20 cellular contexts compared by ENCODE assay signal in genomic region chr2:12070581-12070980, GRCh38.
A peak's percentile ranks its signal among the peaks of the same experiment; 100 is the strongest.
DNase-seq lines count a peak whose midpoint lies in the region; ATAC-seq, FAIRE-seq and TF ChIP-seq lines count a peak whose summit lies in the region.
"Had no signal": no experiment of that assay in that cellular context is flagged by ENCODE, and none has a peak within 500 bp of the region (broad histone marks: within the 10 kb centered on the region; RNA-seq: fewer than 3 reads in every experiment).

No MANE protein-coding gene starts in this region.

- TF ChIP-seq EP300 in HepG2 (IDR thresholded peaks at IDR 0.05; ENCODE audit: low read depth in 2 of 2, low read length in 2 of 2) (no peak), HepG2 (CRISPR knock-in tag; IDR thresholded peaks at IDR 0.05; ENCODE audit: borderline replicate concordance) (no peak)

- H3K9ac ChIP-seq in OCI-LY1 (ENCODE audit: low read length), result peak overlapping the region; percentile 61
- no peak overlapping the region for H3K9ac ChIP-seq in HepG2 (ENCODE audit: insufficient read depth, low read depth, low read length)
- H3K9ac ChIP-seq: KMS-11 had no signal

- DNase-seq in BJ (ENCODE audit: low read depth), result peak; percentile 86
- peak; percentile 45 for DNase-seq in iris pigment epithelial cell (ENCODE audit: low read depth)
- DNase-seq in activated gamma-delta T cell treated with Interleukin-2 at 50 U/mL for 16 hours, result no peak
- DNase-seq in HepG2 (ENCODE audit: low spot score), result no peak
- no peak for DNase-seq in vagina (ENCODE audit: extremely low spot score in 2 of 2)
- DNase-seq: activated naive CD4-positive, alpha-beta T cell treated with anti-CD3 and anti-CD28 coated beads for 36 hours; activated T-cell treated with anti-CD3 and anti-CD28 coated beads for 4 hours; colonic mucosa; GF-D8; mucosa of descending colon; NCI-H1092 treated with DMSO at 0.1 percent for 48 hours; NCI-H2171 treated with DMSO at 0.1 percent for 48 hours; uterus had no signal

- H3K9me3 ChIP-seq in OCI-LY1 (ENCODE audit: low read length) (no peaks in the 10 kb centered on the region), HepG2 (ENCODE audit: low read length) (no peaks in the 10 kb centered on the region), vagina (no peaks in the 10 kb centered on the region)
- H3K9me3 ChIP-seq: colonic mucosa, mucosa of descending colon, neutrophil, right atrium auricular region, uterus had no signal

- no peak for TF ChIP-seq POLR2A in HepG2 (IDR thresholded peaks at IDR 0.05; ENCODE audit: insufficient read depth in 1 of 2, low read depth in 2 of 2, low read length in 2 of 2)
- no peak for TF ChIP-seq POLR2A in vagina (IDR thresholded peaks at IDR 0.05)

- in situ Hi-C loops in HepG2 (cut with HindIII; ENCODE audit: extremely low pct_ligation_motif_present, low pct_unique_long_range_greater_than_20kb), result no loop called here

- intact Hi-C loops in HepG2 (cut with micrococcal nuclease; ENCODE audit: unreplicated experiment) (no loop called here), vagina (cut with DNase I) (no loop called here)

- H3K36me3 ChIP-seq in BJ (ENCODE audit: control insufficient read depth, insufficient read depth, low read length) (no peaks in the 10 kb centered on the region), OCI-LY1 (ENCODE audit: insufficient read depth, low read length) (no peaks in the 10 kb centered on the region), HepG2 (replicated peaks in 1 of 2; ENCODE audit: control insufficient read depth in 1 of 2, insufficient read depth in 2 of 2, low read length in 2 of 2) (no peaks in the 10 kb centered on the region), vagina (no peaks in the 10 kb centered on the region)
- H3K36me3 ChIP-seq: colonic mucosa, neutrophil, right atrium auricular region, uterus had no signal

- no peaks in the 10 kb centered on the region for H3F3A ChIP-seq in OCI-LY1 (ENCODE audit: insufficient read depth, low read length)

- no peaks in the 10 kb centered on the region for H3K9me2 ChIP-seq in OCI-LY1 (ENCODE audit: low read depth, low read length)

- H3K27me3 ChIP-seq in BJ (ENCODE audit: control insufficient read depth, insufficient read depth, low read length) (no peaks in the 10 kb centered on the region), OCI-LY1 (ENCODE audit: insufficient read depth, low read length) (no peaks in the 10 kb centered on the region), HepG2 (ENCODE audit: control insufficient read depth in 1 of 2, insufficient read depth in 2 of 2, low read length in 2 of 2) (no peaks in the 10 kb centered on the region; a peak in 1 of 5 replicates), vagina (no peaks in the 10 kb centered on the region)
- H3K27me3 ChIP-seq: colonic mucosa, neutrophil, right atrium auricular region, uterus had no signal

- H4K20me1 ChIP-seq in OCI-LY1 (ENCODE audit: insufficient read depth, low read length) (no peaks in the 10 kb centered on the region), HepG2 (ENCODE audit: insufficient read depth, low read length) (no peaks in the 10 kb centered on the region)

- H2AFZ ChIP-seq in OCI-LY1 (ENCODE audit: low read length) (peak overlapping the region; percentile 25; the same call in 1 of the 2 replicates), HepG2 (ENCODE audit: low read length) (no peak overlapping the region)

- TF ChIP-seq CTCF in BJ (IDR thresholded peaks at IDR 0.05; ENCODE audit: insufficient read depth, low read depth, low read length) (no peak), OCI-LY1 (IDR thresholded peaks at IDR 0.05; ENCODE audit: low read length) (no peak), HepG2 (CRISPR knock-in tag; IDR thresholded peaks at IDR 0.05) (no peak), vagina (IDR thresholded peaks at IDR 0.05) (no peak)

- H3K27ac ChIP-seq in OCI-LY1 (ENCODE audit: low read depth, low read length, poor library complexity, severe bottlenecking), result peak overlapping the region; percentile 96
- H3K27ac ChIP-seq in HepG2 (ENCODE audit: extremely low read length, insufficient read depth, low read length), result no peak overlapping the region
- H3K27ac ChIP-seq in vagina, result no peak overlapping the region
- H3K27ac ChIP-seq: colonic mucosa, KMS-11, neutrophil, right atrium auricular region, uterus had no signal

- POLR2A ChIA-PET in BJ (lab: Charles Lee), result no interaction called here
- POLR2A ChIA-PET in HepG2 (lab: Yijun Ruan, JAX), result no interaction called here

- BruUV-seq in HepG2 (replicated peaks; lab: Mats Ljungman, UMichigan), result no TSS peak

- CTCF ChIA-PET in BJ (lab: Yijun Ruan, JAX) (interaction anchor here (0.9 kb wide), 1 partner anchor 860 kb away, joined by 3 read pairs; no protein-coding TSS in a partner anchor), HepG2 (lab: Yijun Ruan, JAX; ENCODE audit: low intra/inter-chr PET ratio, low total read pairs) (no interaction called here)

- peaks cover 65% of the 10 kb centered on the region for H3K4me1 ChIP-seq in OCI-LY1 (ENCODE audit: insufficient read depth, low read length, severe bottlenecking)
- no peaks in the 10 kb centered on the region for H3K4me1 ChIP-seq in HepG2 (ENCODE audit: insufficient read depth, low read length)
- H3K4me1 ChIP-seq in vagina, result no peaks in the 10 kb centered on the region
- H3K4me1 ChIP-seq: colonic mucosa, right atrium auricular region, uterus had no signal

- no peak for FAIRE-seq in HepG2 (lab: Jason Lieb, UNC)
- FAIRE-seq: frontal cortex had no signal

- 12% methylated on average over 4 of the region's 4 CpGs for WGBS in HepG2 (ENCODE audit: low lambda C conversion rate)

- no peaks in the 10 kb centered on the region for H3K79me2 ChIP-seq in OCI-LY1 (ENCODE audit: insufficient read depth, low read length)
- H3K79me2 ChIP-seq in HepG2 (ENCODE audit: insufficient read depth, low read length), result no peaks in the 10 kb centered on the region

- ATAC-seq in GM19452 (IDR thresholded peaks at IDR 0.05; ENCODE audit: unreplicated experiment) (peak; percentile 24), HepG2 (no peak), GM21515 (IDR thresholded peaks at IDR 0.05; ENCODE audit: unreplicated experiment) (no peak)
- ATAC-seq: mucosa of descending colon had no signal

- H3K4me2 ChIP-seq in OCI-LY1 (ENCODE audit: low read length) (peak overlapping the region; percentile 38; the same call in 1 of the 2 replicates), HepG2 (ENCODE audit: low read depth, low read length) (no peak overlapping the region)
- H3K4me2 ChIP-seq: KMS-11 had no signal

- H3K4me3 ChIP-seq in BJ (ENCODE audit: low read depth, low read length), result no peak overlapping the region
- H3K4me3 ChIP-seq in OCI-LY1 (ENCODE audit: low read depth, low read length, poor library complexity, severe bottlenecking), result peak overlapping the region; percentile 4
- H3K4me3 ChIP-seq in HepG2 (replicated peaks in 1 of 3; ENCODE audit: insufficient read depth in 1 of 3, low read depth in 2 of 3, low read length in 3 of 3), result no peak overlapping the region
- no peak overlapping the region for H3K4me3 ChIP-seq in vagina
- H3K4me3 ChIP-seq: colonic mucosa, mucosa of descending colon, right atrium auricular region, uterus had no signal

- TF ChIP-seq RAD21 in HepG2 (CRISPR knock-in tag; IDR thresholded peaks at IDR 0.05), result no peak

TF ChIP-seq in HepG2, 621 proteins besides CTCF, POLR2A, EP300 and RAD21 (continues in another document):
- TF ChIP-seq RNF2 (conservative IDR thresholded peaks at IDR 0.05; ENCODE audit: low read depth) (no peak), POLR2G (IDR thresholded peaks at IDR 0.05; ENCODE audit: low read depth, low read length) (no peak), MXD3 (CRISPR knock-in tag; IDR thresholded peaks at IDR 0.05) (no peak), ZNF646 (CRISPR knock-in tag; IDR thresholded peaks at IDR 0.05) (no peak), NR2F2 (IDR thresholded peaks at IDR 0.05; ENCODE audit: borderline replicate concordance, low read depth) (no peak)

Comparison
In these comparisons a context has a peak if more than half of its experiments do, and no peak if none do; other contexts are left out.
1. DNase-seq: peak in BJ (single experiment) and iris pigment epithelial cell (single experiment); none in activated gamma-delta T cell treated with Interleukin-2 at 50 U/mL for 16 hours (single experiment), HepG2 (single experiment) and vagina (0 of 2).